ENCODE assay signal across 23 cellular contexts in genomic region chr2:241948901-241949735, GRCh38.
"Had no signal": no experiment of that assay in that cellular context is flagged by ENCODE, and none has a peak within 500 bp of the region (broad histone marks: within the 10 kb centered on the region; RNA-seq: fewer than 3 reads in every experiment).

No MANE protein-coding gene starts in this region.

- H3K4me3 ChIP-seq: adrenal gland, ascending aorta, left lung, pancreas, skin epidermis had no signal

- H3K9me3 ChIP-seq: adrenal gland, ascending aorta, left lung, neutrophil, pancreas had no signal

- DNase-seq: activated CD4-positive, alpha-beta T cell treated with anti-CD3 and anti-CD28 coated beads, Interleukin-2, amount 10 ng/mL, durations not matched to agents 7 days and 5 days; activated CD8-positive, alpha-beta memory T cell treated with anti-CD3 and anti-CD28 coated beads, Interleukin-2, amount 10 ng/mL, durations not matched to agents 7 days and 5 days; activated CD8-positive, alpha-beta T cell treated with anti-CD3 and anti-CD28 coated beads for 36 hours; activated gamma-delta T cell treated with Interleukin-2 at 50 U/mL for 16 hours; activated T-cell treated with anti-CD3 and anti-CD28 coated beads for 4 hours; adrenal gland; effector memory CD4-positive, alpha-beta T cell; foreskin keratinocyte; kidney; left lung; mammary epithelial cell; midbrain; natural killer cell; stimulated activated CD4-positive, alpha-beta T cell treated with anti-CD3 and anti-CD28 coated beads, Interleukin-15, amount 100 ng/mL, for 24 hours; stimulated activated naive CD4-positive, alpha-beta T cell; T-cell; WERI-Rb-1 had no signal

- FAIRE-seq: colon, kidney, pancreas, TTC549 had no signal

- H3K36me3 ChIP-seq: adrenal gland, ascending aorta, left lung, neutrophil, pancreas, WERI-Rb-1 had no signal

- H3K27me3 ChIP-seq: adrenal gland, ascending aorta, neutrophil, pancreas had no signal

- ATAC-seq: activated CD8-positive, alpha-beta memory T cell treated with anti-CD3 and anti-CD28 coated beads, Interleukin-2, amount 10 ng/mL, durations not matched to agents 7 days and 5 days; activated CD8-positive, alpha-beta T cell treated with anti-CD3 and anti-CD28 coated beads for 36 hours; foreskin keratinocyte; left lung; natural killer cell; T-cell had no signal

- H3K4me1 ChIP-seq: adrenal gland, ascending aorta, foreskin keratinocyte had no signal

- H3K27ac ChIP-seq: adrenal gland, ascending aorta, foreskin keratinocyte, left lung, neutrophil, pancreas, skin epidermis, WERI-Rb-1 had no signal
